In the genomic region with DNA sequence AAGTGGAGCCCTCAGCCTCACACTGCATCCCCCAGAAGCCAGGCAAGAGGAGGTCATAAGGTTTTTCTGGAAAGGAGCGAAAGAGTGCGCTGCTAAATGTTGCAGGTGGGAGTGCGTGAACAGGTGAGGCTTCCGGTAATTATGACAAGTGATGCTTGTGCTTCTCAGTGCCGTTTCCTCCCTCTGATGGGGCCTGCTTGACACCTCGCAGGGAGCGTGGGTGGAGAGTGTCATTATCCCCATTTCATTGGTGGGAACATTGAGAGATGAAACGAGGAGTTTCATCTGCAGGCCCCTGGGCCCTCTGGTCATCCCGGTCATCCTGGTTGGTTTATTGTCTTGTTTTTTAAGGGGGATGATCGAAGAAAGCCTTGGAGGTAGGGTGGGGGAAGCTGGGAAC, we compare ENCODE assay signal across 10 cellular contexts. TPM values are rescaled to one million over a fixed set of nuclear protein-coding genes. Genes with fewer than 3 reads are reported as not detected.
A peak's percentile ranks its signal among the peaks of the same experiment; 100 is the strongest.
DNase-seq lines count a peak whose midpoint lies in the region; FAIRE-seq and TF ChIP-seq lines count a peak whose summit lies in the region.
"Had no signal": no experiment of that assay in that cellular context is flagged by ENCODE, and none has a peak within 500 bp of the region (broad histone marks: within the 10 kb centered on the region; RNA-seq: fewer than 3 reads in every experiment).

No MANE protein-coding gene starts in this region.

- WGBS in ovary, 3 donors: 77 to 90% (median 81%) methylated on average over 10 of the region's 10 CpGs

- H3K27ac Mint-ChIP-seq in activated T-cell treated with anti-CD3 and anti-CD28 coated beads, Interleukin-2, amount 50 U/mL, for 24 hours: peak overlapping the region; percentile 89
- peak overlapping the region in 5 of 6 donors; percentile 12 to 75 (median 74) for H3K27ac Mint-ChIP-seq in immature natural killer cell
- peak overlapping the region; percentile 38 for H3K27ac Mint-ChIP-seq in stimulated activated naive CD8-positive, alpha-beta T cell treated with anti-CD3 and anti-CD28 coated beads, Interleukin-15, Interleukin-2, amounts not matched to agents 100 ng/mL and 50 ng/mL, for 24 hours

- intact Hi-C loops in ovary (cut with DNase I): no loop called here

- peak; percentile 60 to 70 for DNase-seq in activated CD4-positive, alpha-beta T cell treated with anti-CD3 and anti-CD28 coated beads for 4 hours
- DNase-seq in activated CD4-positive, alpha-beta T cell treated with anti-CD3 and anti-CD28 coated beads, Interleukin-2, amount 50 U/mL, for 1 hour: no peak
- peak; percentile 62 for DNase-seq in activated T-cell treated with anti-CD3 and anti-CD28 coated beads, Interleukin-2, amount 50 U/mL, for 24 hours
- DNase-seq in immature natural killer cell (no peak), ovary (no peak), amygdala (lab: John Stamatoyannopoulos, UW) (no peak), GM12892 (ENCODE audit: insufficient read length) (no peak)

- no peaks in the 10 kb centered on the region for H3K27me3 Mint-ChIP-seq in activated T-cell treated with anti-CD3 and anti-CD28 coated beads, Interleukin-2, amount 50 U/mL, for 24 hours
- peaks cover 3 to 16% (median 12%) of the 10 kb centered on the region in 3 donors for H3K27me3 Mint-ChIP-seq in immature natural killer cell (ENCODE audit: low read depth in 3 of 3)
- H3K27me3 Mint-ChIP-seq in stimulated activated naive CD8-positive, alpha-beta T cell treated with anti-CD3 and anti-CD28 coated beads, Interleukin-15, Interleukin-2, amounts not matched to agents 100 ng/mL and 50 ng/mL, for 24 hours: no peaks in the 10 kb centered on the region

- no peaks in the 10 kb centered on the region for H3K36me3 ChIP-seq in ovary

- no peaks in the 10 kb centered on the region for H3K9me3 Mint-ChIP-seq in activated T-cell treated with anti-CD3 and anti-CD28 coated beads, Interleukin-2, amount 50 U/mL, for 24 hours
- no peaks in the 10 kb centered on the region for H3K9me3 Mint-ChIP-seq in immature natural killer cell
- H3K9me3 Mint-ChIP-seq in stimulated activated naive CD8-positive, alpha-beta T cell treated with anti-CD3 and anti-CD28 coated beads, Interleukin-15, Interleukin-2, amounts not matched to agents 100 ng/mL and 50 ng/mL, for 24 hours: no peaks in the 10 kb centered on the region

- H3K9me3 ChIP-seq in ovary: no peaks in the 10 kb centered on the region

- no peak for FAIRE-seq in GM12892 (lab: Jason Lieb, UNC)
- FAIRE-seq: HepG2 had no signal

- peaks cover 10% of the 10 kb centered on the region for H3K4me1 ChIP-seq in ovary (ENCODE audit: insufficient read depth)

- peaks cover 94% of the 10 kb centered on the region for H3K4me1 Mint-ChIP-seq in activated T-cell treated with anti-CD3 and anti-CD28 coated beads, Interleukin-2, amount 50 U/mL, for 24 hours (ENCODE audit: low read depth)
- H3K4me1 Mint-ChIP-seq in immature natural killer cell: peaks cover 92 to 98% of the 10 kb centered on the region in 2 donors
- peaks cover 90% of the 10 kb centered on the region for H3K4me1 Mint-ChIP-seq in stimulated activated naive CD8-positive, alpha-beta T cell treated with anti-CD3 and anti-CD28 coated beads, Interleukin-15, Interleukin-2, amounts not matched to agents 100 ng/mL and 50 ng/mL, for 24 hours (ENCODE audit: low read depth)

- H3K4me3 Mint-ChIP-seq in activated T-cell treated with anti-CD3 and anti-CD28 coated beads, Interleukin-2, amount 50 U/mL, for 24 hours: no peak overlapping the region
- peak overlapping the region in 4 of 5 donors; percentile 12 to 61 (median 46) for H3K4me3 Mint-ChIP-seq in immature natural killer cell
- H3K4me3 Mint-ChIP-seq in stimulated activated naive CD8-positive, alpha-beta T cell treated with anti-CD3 and anti-CD28 coated beads, Interleukin-15, Interleukin-2, amounts not matched to agents 100 ng/mL and 50 ng/mL, for 24 hours: no peak overlapping the region

- no peak overlapping the region for H3K4me3 ChIP-seq in ovary

- no peaks in the 10 kb centered on the region for H3K27me3 ChIP-seq in ovary

- TF ChIP-seq POLR2A in ovary (IDR thresholded peaks at IDR 0.05) (no peak), GM12892 (IDR thresholded peaks at IDR 0.05; ENCODE audit: low read depth, low read length) (no peak)

- no peak for TF ChIP-seq CTCF in ovary (IDR thresholded peaks at IDR 0.05)

- no peak for TF ChIP-seq EP300 in ovary (IDR thresholded peaks at IDR 0.05)

- peaks cover 32% of the 10 kb centered on the region for H3K36me3 Mint-ChIP-seq in activated T-cell treated with anti-CD3 and anti-CD28 coated beads, Interleukin-2, amount 50 U/mL, for 24 hours (ENCODE audit: low read depth)
- peaks cover 0 to 8% (median 0%) of the 10 kb centered on the region in 3 donors for H3K36me3 Mint-ChIP-seq in immature natural killer cell
- peaks cover 20% of the 10 kb centered on the region for H3K36me3 Mint-ChIP-seq in stimulated activated naive CD8-positive, alpha-beta T cell treated with anti-CD3 and anti-CD28 coated beads, Interleukin-15, Interleukin-2, amounts not matched to agents 100 ng/mL and 50 ng/mL, for 24 hours (ENCODE audit: low read depth)

- peak overlapping the region in 1 of 2 donors; percentile 24 for H3K27ac ChIP-seq in ovary
- H3K27ac ChIP-seq: epithelial cell of prostate had no signal

RNA-seq across cellular contexts. Expression of gene BCR, which starts 57.5 kb away (rescaled TPM):
- 10 to 100 TPM in 1 of 3 donors, 1 to 10 TPM in 2; 4.1 to 12.5 (median 5.6) TPM for polyA plus RNA-seq in immature natural killer cell
- total RNA-seq in ovary: 10 to 100 TPM; 21.8 to 44.6 (median 38.3) TPM
- polyA plus RNA-seq in ovary: 10 to 100 TPM in 1 of 2 donors, 1 to 10 TPM in 1; 7.1 to 17.2 TPM
- polyA plus RNA-seq in GM12892 (2012; ENCODE audit: missing spikeins): 9.2 TPM

Comparison
In these comparisons a context has a peak if more than half of its experiments do, and no peak if none do; other contexts are left out.
1. DNase-seq: peak in activated CD4-positive, alpha-beta T cell treated with anti-CD3 and anti-CD28 coated beads for 4 hours (2 of 2) and activated T-cell treated with anti-CD3 and anti-CD28 coated beads, Interleukin-2, amount 50 U/mL, for 24 hours (single experiment); none in activated CD4-positive, alpha-beta T cell treated with anti-CD3 and anti-CD28 coated beads, Interleukin-2, amount 50 U/mL, for 1 hour (single experiment), immature natural killer cell (0 of 3), ovary (0 of 5), amygdala (0 of 56) and GM12892 (single experiment).
2. H3K27ac Mint-ChIP-seq: peak in every context shown above with its lines; median percentile 89 in activated T-cell treated with anti-CD3 and anti-CD28 coated beads, Interleukin-2, amount 50 U/mL, for 24 hours; 74 in immature natural killer cell; 38 in stimulated activated naive CD8-positive, alpha-beta T cell treated with anti-CD3 and anti-CD28 coated beads, Interleukin-15, Interleukin-2, amounts not matched to agents 100 ng/mL and 50 ng/mL, for 24 hours.
3. H3K4me3 Mint-ChIP-seq: peak in immature natural killer cell (4 of 5); none in activated T-cell treated with anti-CD3 and anti-CD28 coated beads, Interleukin-2, amount 50 U/mL, for 24 hours (single experiment) and stimulated activated naive CD8-positive, alpha-beta T cell treated with anti-CD3 and anti-CD28 coated beads, Interleukin-15, Interleukin-2, amounts not matched to agents 100 ng/mL and 50 ng/mL, for 24 hours (single experiment).